Comparison of ENCODE assay signal across 1 cellular context in the genomic region with DNA sequence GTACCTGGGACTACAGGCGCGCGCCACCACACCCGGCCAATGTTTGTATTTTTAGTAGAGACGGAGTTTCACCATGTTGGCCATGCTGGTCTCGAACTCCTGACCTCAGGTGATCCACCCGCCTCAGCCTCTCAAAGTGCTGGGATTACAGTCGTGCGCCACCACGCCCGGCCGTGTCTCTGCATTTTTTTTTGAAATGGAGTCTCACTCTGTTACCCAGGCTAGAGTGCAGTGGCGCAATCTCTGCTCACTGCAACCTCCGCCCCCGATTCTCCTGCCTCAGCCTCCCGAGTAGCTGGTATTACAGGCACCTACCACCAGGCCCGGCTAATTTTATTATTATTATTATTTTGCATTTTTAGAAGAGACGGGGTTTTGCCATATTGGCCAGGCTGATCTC. TPM values are rescaled to one million over a fixed set of nuclear protein-coding genes. Genes with fewer than 3 reads are reported as not detected.
"Had no signal": no experiment of that assay in that cellular context is flagged by ENCODE, and none has a peak within 500 bp of the region (broad histone marks: within the 10 kb centered on the region; RNA-seq: fewer than 3 reads in every experiment).

No MANE protein-coding gene starts in this region.

RNA-seq across cellular contexts. Expression of a gene that starts 47.3 kb away (rescaled TPM):
- total RNA-seq: G401 had no signal
